In the genomic region with DNA sequence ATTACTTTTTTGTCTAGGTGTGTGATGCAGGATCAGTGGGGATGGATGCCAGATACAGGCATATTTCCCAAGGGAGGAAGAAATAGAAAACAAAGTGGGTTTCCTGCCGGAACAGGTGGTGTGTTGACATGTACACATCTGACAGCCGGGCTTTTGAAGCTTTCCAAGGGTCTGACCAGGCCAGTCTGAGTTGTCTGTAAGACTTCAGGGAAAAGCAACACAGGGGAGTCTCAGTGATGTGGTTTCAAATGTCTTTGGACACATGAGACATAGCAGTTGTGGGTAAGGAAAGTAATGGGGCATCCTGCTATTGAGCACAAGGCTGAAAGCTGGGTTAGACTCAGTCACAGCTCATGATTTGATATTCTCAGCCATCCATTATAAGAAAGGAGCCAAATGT, we compare ENCODE assay signal across 20 cellular contexts.
"Had no signal": no experiment of that assay in that cellular context is flagged by ENCODE, and none has a peak within 500 bp of the region (broad histone marks: within the 10 kb centered on the region; RNA-seq: fewer than 3 reads in every experiment).

No MANE protein-coding gene starts in this region.

- H3K27me3 Mint-ChIP-seq: type B pancreatic cell had no signal

- H3K36me3 ChIP-seq: breast epithelium, colonic mucosa, heart left ventricle, right lobe of liver had no signal

- H3K4me1 Mint-ChIP-seq: activated naive CD4-positive, alpha-beta T cell treated with anti-CD3 and anti-CD28 coated beads, Interleukin-2, amount 50 U/mL, for 24 hours; memory B cell; stimulated activated memory B cell treated with anti-CD40 and anti-IgM and Interleukin-4, amounts not matched to agents 10 μg/mL and 1 μg/mL and 100 μg/mL, for 72 hours had no signal

- H3K36me3 Mint-ChIP-seq: memory B cell; stimulated activated memory B cell treated with anti-CD40 and anti-IgM and Interleukin-4, amounts not matched to agents 10 μg/mL and 1 μg/mL and 100 μg/mL, for 72 hours had no signal

- FAIRE-seq: islet of Langerhans had no signal

- H3K4me3 Mint-ChIP-seq: activated naive CD4-positive, alpha-beta T cell treated with anti-CD3 and anti-CD28 coated beads, Interleukin-2, amount 50 U/mL, for 24 hours; memory B cell; stimulated activated memory B cell treated with anti-CD40 and anti-IgM and Interleukin-4, amounts not matched to agents 10 μg/mL and 1 μg/mL and 100 μg/mL, for 72 hours; T-helper 1 cell treated with Interleukin-12 subunit alpha and Interleukin-12 subunit beta and Interleukin-4 antibody, amounts not matched to agents 30 μg/mL and 1 μg/mL, for 36 hours; type B pancreatic cell; WTC11 had no signal

- H3K4me3 ChIP-seq: breast epithelium, colonic mucosa, heart left ventricle, right lobe of liver, smooth muscle cell, testis had no signal

- DNase-seq: activated gamma-delta T cell treated with Interleukin-2 at 50 U/mL for 16 hours; activated T-cell treated with anti-CD3 and anti-CD28 coated beads, Interleukin-2, amount 50 U/mL, for 1 hour; colonic mucosa; heart left ventricle; left cardiac atrium; nucleus accumbens; right lobe of liver; stimulated activated CD4-positive, alpha-beta T cell treated with anti-CD3 and anti-CD28 coated beads, Interleukin-15, amount 100 ng/mL, for 24 hours; T1000; testis had no signal

- H3K27me3 ChIP-seq: breast epithelium, colonic mucosa, heart left ventricle, right lobe of liver, testis had no signal

- H3K27ac Mint-ChIP-seq: memory B cell; stimulated activated memory B cell treated with anti-CD40 and anti-IgM and Interleukin-4, amounts not matched to agents 10 μg/mL and 1 μg/mL and 100 μg/mL, for 72 hours; T-helper 1 cell treated with Interleukin-12 subunit alpha and Interleukin-12 subunit beta and Interleukin-4 antibody, amounts not matched to agents 30 μg/mL and 1 μg/mL, for 36 hours; type B pancreatic cell; WTC11 had no signal

- H3K4me2 ChIP-seq: smooth muscle cell had no signal

- H3K4me1 ChIP-seq: breast epithelium, colonic mucosa, heart left ventricle, right lobe of liver, testis had no signal

- H3K9me3 ChIP-seq: colonic mucosa, right lobe of liver, testis had no signal

- H3K27ac ChIP-seq: breast epithelium, colonic mucosa, epithelial cell of prostate, heart left ventricle, right lobe of liver, testis had no signal

- ATAC-seq: heart left ventricle; left cardiac atrium; right lobe of liver; stimulated activated memory B cell treated with anti-CD40 and anti-IgM and Interleukin-4, amounts not matched to agents 10 μg/mL and 1 μg/mL and 100 μg/mL, for 72 hours; WTC11 had no signal
